In genomic region chr7:122148081-122148480, GRCh38 we compare ENCODE assay signal across 24 cellular contexts.
"Had no signal": no experiment of that assay in that cellular context is flagged by ENCODE, and none has a peak within 500 bp of the region (broad histone marks: within the 10 kb centered on the region; RNA-seq: fewer than 3 reads in every experiment).

No MANE protein-coding gene starts in this region.

- H3K4me3 ChIP-seq: coronary artery, esophagus squamous epithelium, lower lobe of right lung, prostate gland, right atrium auricular region, sigmoid colon, spleen, suprapubic skin, transverse colon, upper lobe of right lung, uterus had no signal

- H3K36me3 Mint-ChIP-seq: natural killer cell had no signal

- H3K4me3 Mint-ChIP-seq: natural killer cell; stimulated activated naive CD8-positive, alpha-beta T cell treated with anti-CD3 and anti-CD28 coated beads, Interleukin-15, amount 100 ng/mL, for 72 hours had no signal

- H3K9me3 Mint-ChIP-seq: natural killer cell had no signal

- DNase-seq: dermis blood vessel endothelial cell; effector memory CD4-positive, alpha-beta T cell; erythroblast; esophagus squamous epithelium; foreskin melanocyte; head of caudate nucleus; left ventricle myocardium superior; lower lobe of right lung; natural killer cell; sigmoid colon; spleen; stimulated activated CD4-positive, alpha-beta T cell treated with anti-CD3 and anti-CD28 coated beads, Interleukin-2, amount 100 ng/mL, for 48 hours; stimulated activated CD8-positive, alpha-beta memory T cell treated with anti-CD3 and anti-CD28 coated beads, Interleukin-4, amount 100 ng/mL, for 48 hours; stimulated activated naive CD4-positive, alpha-beta T cell; stimulated activated naive CD8-positive, alpha-beta T cell treated with anti-CD3 and anti-CD28 coated beads, Interleukin-15, amount 100 ng/mL, for 72 hours; transverse colon; upper lobe of right lung; uterus had no signal

- H3K4me1 ChIP-seq: prostate gland, upper lobe of right lung had no signal

- H3K27me3 ChIP-seq: esophagus squamous epithelium, right atrium auricular region, sigmoid colon, suprapubic skin, transverse colon, upper lobe of right lung, uterus had no signal

- H3K27ac ChIP-seq: coronary artery, esophagus squamous epithelium, lower lobe of right lung, prostate gland, right atrium auricular region, sigmoid colon, spleen, suprapubic skin, transverse colon, upper lobe of right lung, uterus had no signal

- H3K9me3 ChIP-seq: esophagus squamous epithelium, lower lobe of right lung, prostate gland, right atrium auricular region, sigmoid colon, spleen, suprapubic skin, transverse colon, upper lobe of right lung, uterus had no signal

- FAIRE-seq: endometrium, keratinocyte had no signal

- ATAC-seq: left ventricle myocardium superior; lower lobe of right lung; natural killer cell; stimulated activated naive CD8-positive, alpha-beta T cell treated with anti-CD3 and anti-CD28 coated beads, Interleukin-15, amount 100 ng/mL, for 72 hours; upper lobe of right lung had no signal

- H3K36me3 ChIP-seq: esophagus squamous epithelium, lower lobe of right lung, prostate gland, right atrium auricular region, sigmoid colon, spleen, suprapubic skin, transverse colon, upper lobe of right lung, uterus had no signal

- H3K27ac Mint-ChIP-seq: natural killer cell; stimulated activated naive CD8-positive, alpha-beta T cell treated with anti-CD3 and anti-CD28 coated beads, Interleukin-15, amount 100 ng/mL, for 72 hours had no signal
